ENCODE assay signal across 19 cellular contexts in the genomic region with DNA sequence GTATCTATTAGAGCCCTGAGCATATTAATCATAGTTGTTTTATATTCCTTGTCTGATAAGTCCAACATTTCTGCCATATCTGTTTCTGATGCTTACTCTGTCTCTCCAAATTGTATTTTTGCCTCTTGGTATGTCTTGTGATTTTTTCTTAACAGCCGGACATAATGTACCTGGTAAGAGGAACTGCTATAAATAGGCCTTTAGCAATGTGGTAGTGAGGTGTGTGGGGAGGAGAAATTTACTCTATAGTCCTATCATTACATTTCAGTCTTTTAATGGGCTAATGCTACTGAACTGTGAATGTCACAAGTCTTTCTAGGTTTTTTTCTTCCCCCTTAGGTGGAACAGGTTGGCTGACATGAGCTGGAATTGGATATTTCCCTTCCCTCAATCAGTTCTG.
"Had no signal": no experiment of that assay in that cellular context is flagged by ENCODE, and none has a peak within 500 bp of the region (broad histone marks: within the 10 kb centered on the region; RNA-seq: fewer than 3 reads in every experiment).

No MANE protein-coding gene starts in this region.

- ATAC-seq: left lobe of liver; lower lobe of right lung; mucosa of descending colon; natural killer cell treated with Interleukin-12 subunit alpha and Interleukin-12 subunit beta and Interleukin-15 and Interleukin-18, amount 100 ng/mL, for 72 hours; stimulated activated naive CD8-positive, alpha-beta T cell treated with anti-CD3 and anti-CD28 coated beads, Interleukin-15, amount 100 ng/mL, for 72 hours had no signal

- H3K4me3 ChIP-seq: coronary artery, esophagus squamous epithelium, lower lobe of right lung, mucosa of descending colon, right atrium auricular region, spleen, suprapubic skin, transverse colon had no signal

- H3K27me3 ChIP-seq: esophagus squamous epithelium, right atrium auricular region, spleen, suprapubic skin, transverse colon had no signal

- H3K9ac ChIP-seq: parathyroid adenoma had no signal

- DNase-seq: dermis blood vessel endothelial cell; effector memory CD4-positive, alpha-beta T cell; esophagus squamous epithelium; foreskin melanocyte; kidney; lower lobe of right lung; mucosa of descending colon; naive B cell; spleen; stimulated activated naive CD4-positive, alpha-beta T cell; stimulated activated naive CD8-positive, alpha-beta T cell treated with anti-CD3 and anti-CD28 coated beads, Interleukin-15, amount 100 ng/mL, for 72 hours; transverse colon had no signal

- FAIRE-seq: endothelial cell of umbilical vein had no signal

- H3K4me1 ChIP-seq: esophagus squamous epithelium, lower lobe of right lung, parathyroid adenoma, right atrium auricular region, spleen, suprapubic skin, transverse colon had no signal

- H3K27ac ChIP-seq: coronary artery, esophagus squamous epithelium, lower lobe of right lung, parathyroid adenoma, right atrium auricular region, spleen, suprapubic skin, transverse colon had no signal

- H3K36me3 ChIP-seq: esophagus squamous epithelium, lower lobe of right lung, right atrium auricular region, spleen, suprapubic skin, transverse colon had no signal

- H3K9me3 ChIP-seq: esophagus squamous epithelium, lower lobe of right lung, right atrium auricular region, suprapubic skin, transverse colon had no signal
